1 cellular context compared by ENCODE assay signal in genomic region chr9:137083418-137084004, GRCh38.
TF ChIP-seq lines count a peak whose summit lies in the region.

No MANE protein-coding gene starts in this region.

TF ChIP-seq in K562, 482 proteins besides CTCF, POLR2A, EP300 and RAD21 (continued from another document):
- TF ChIP-seq MAFK (IDR thresholded peaks at IDR 0.05; ENCODE audit: low read length) (peak; percentile 67), CBX5 (IDR thresholded peaks at IDR 0.05; ENCODE audit: borderline replicate concordance, low read depth) (no peak), MLLT1 (IDR thresholded peaks at IDR 0.05) (no peak), CREB5 (CRISPR knock-in tag; IDR thresholded peaks at IDR 0.05) (no peak), PURB (CRISPR knock-in tag; IDR thresholded peaks at IDR 0.05; ENCODE audit: low read depth) (no peak), ZC3H4 (CRISPR knock-in tag; IDR thresholded peaks at IDR 0.05; ENCODE audit: borderline replicate concordance) (no peak), SMAD4 (CRISPR knock-in tag; conservative IDR thresholded peaks at IDR 0.05) (no peak), NCOA6 (IDR thresholded peaks at IDR 0.05) (no peak), JUNB (CRISPR knock-in tag; conservative IDR thresholded peaks at IDR 0.05) (0 out of 2 replicates have a peak, but pooled peaks have one; percentile 25), ZBTB11 (CRISPR knock-in tag; IDR thresholded peaks at IDR 0.05) (peak in 1 of 3 experiments; percentile 37; a peak in 1 of 6 replicates), SAFB (IDR thresholded peaks at IDR 0.05; ENCODE audit: borderline replicate concordance, low read depth, low read length) (no peak), ARID4B (CRISPR knock-in tag; IDR thresholded peaks at IDR 0.05) (0 out of 2 replicates have a peak, but pooled peaks have one; percentile 32), RFX1 (IDR thresholded peaks at IDR 0.05) (no peak), KDM5B (IDR thresholded peaks at IDR 0.05; ENCODE audit: insufficient replicate concordance, low read depth, low read length) (peak; percentile 44), ATF3 (IDR thresholded peaks at IDR 0.05) (peak; percentile 82), ATF3 (CRISPR knock-in tag; conservative IDR thresholded peaks at IDR 0.05) (no peak), HDAC2 (IDR thresholded peaks at IDR 0.05) (0 out of 2 replicates have a peak, but pooled peaks have one; percentile 24), VEZF1 (CRISPR knock-in tag; IDR thresholded peaks at IDR 0.05) (0 out of 2 replicates have a peak, but pooled peaks have one; percentile 17), CUX1 (CRISPR knock-in tag; IDR thresholded peaks at IDR 0.05) (0 out of 2 replicates have a peak, but pooled peaks have one; percentile 36), FOS (IDR thresholded peaks at IDR 0.05; ENCODE audit: extremely low read depth, insufficient read length) (peak; percentile 26), ZNF316 (IDR thresholded peaks at IDR 0.05) (peak; percentile 63), SNRNP70 (optimal IDR thresholded peaks at IDR 0.05; ENCODE audit: low read depth, low read length) (no peak), SMARCA4 (IDR thresholded peaks at IDR 0.05) (peak; percentile 64), SMARCE1 (IDR thresholded peaks at IDR 0.05) (peak; percentile 60; the same call in 1 of the 2 replicates), ZNF507 (tag; conservative IDR thresholded peaks at IDR 0.05) (no peak)
